Comparison of ENCODE assay signal across 8 cellular contexts in genomic region chr16:10871157-10871991, GRCh38. TPM values are rescaled to one million over a fixed set of nuclear protein-coding genes. Genes with fewer than 3 reads are reported as not detected.
DNase-seq lines count a peak whose midpoint lies in the region; ATAC-seq lines count a peak whose summit lies in the region.

No MANE protein-coding gene starts in this region.

- no peak overlapping the region for H4K91ac ChIP-seq in neuronal stem cell (ENCODE audit: low read depth, low read length, poor library complexity)

- ATAC-seq in GM18867 (IDR thresholded peaks at IDR 0.05; ENCODE audit: unreplicated experiment), result peak; percentile 60
- peak; percentile 52 for ATAC-seq in HG03439 (IDR thresholded peaks at IDR 0.05; ENCODE audit: unreplicated experiment)
- peak; percentile 86 for ATAC-seq in central memory CD8-positive, alpha-beta T cell (replicated peaks; ENCODE audit: extremely low read depth, poor library complexity, severe bottlenecking)

- no peak overlapping the region for H3K4me2 ChIP-seq in neuronal stem cell (ENCODE audit: insufficient read depth, low read length, poor library complexity, severe bottlenecking)

- H3K9me3 Mint-ChIP-seq in central memory CD8-positive, alpha-beta T cell, result no peaks in the 10 kb centered on the region

- H3K27me3 ChIP-seq in neuronal stem cell (ENCODE audit: control insufficient read depth in 3 of 3, insufficient read depth in 3 of 3, low read depth in 1 of 3, low read length in 3 of 3), result peaks cover 0 to 8% (median 0%) of the 10 kb centered on the region in 3 experiments

- no peaks in the 10 kb centered on the region for H3K4me1 ChIP-seq in neuronal stem cell (ENCODE audit: control insufficient read depth in 2 of 2, insufficient read depth in 1 of 2, low read depth in 1 of 2, low read length in 2 of 2)

- no peak overlapping the region for H2BK12ac ChIP-seq in neuronal stem cell (ENCODE audit: low read length)

- no peak overlapping the region for H3K4me3 ChIP-seq in neuronal stem cell (ENCODE audit: low read length in 2 of 2)

- H3K4me1 Mint-ChIP-seq in central memory CD8-positive, alpha-beta T cell, result peaks cover 78% of the 10 kb centered on the region

- H3K36me3 Mint-ChIP-seq in central memory CD8-positive, alpha-beta T cell (ENCODE audit: insufficient read depth), result peaks cover 6% of the 10 kb centered on the region

- no peaks in the 10 kb centered on the region for H3K9me3 ChIP-seq in neuronal stem cell (replicated peaks in 1 of 2; ENCODE audit: control insufficient read depth in 2 of 2, insufficient read depth in 1 of 2, low read depth in 1 of 2, low read length in 2 of 2)

- H3K9ac ChIP-seq in neuronal stem cell (ENCODE audit: low read depth, low read length, poor library complexity), result no peak overlapping the region

- H3K4ac ChIP-seq in neuronal stem cell (ENCODE audit: low read length), result no peak overlapping the region

- DNase-seq in AG08396 (ENCODE audit: low spot score) (peak; percentile 82), SKM-1 (lab: John Stamatoyannopoulos, UW; ENCODE audit: unreplicated experiment) (peak; percentile 25), neuronal stem cell (ENCODE audit: low spot score) (no peak), NCI-H187 treated with DMSO at 0.1 percent for 48 hours (lab: John Stamatoyannopoulos, UW) (no peak), NCI-H2081 (lab: John Stamatoyannopoulos, UW) (no peak)
- DNase-seq in central memory CD8-positive, alpha-beta T cell (ENCODE audit: low spot score in 2 of 2), result no peak

- peak overlapping the region; percentile 78 for H3K14ac ChIP-seq in neuronal stem cell (ENCODE audit: low read length)

- peak overlapping the region; percentile 73 for H3K27ac Mint-ChIP-seq in central memory CD8-positive, alpha-beta T cell (ENCODE audit: low read depth)

- H3K23ac ChIP-seq in neuronal stem cell (ENCODE audit: low read depth, low read length, poor library complexity), result peak overlapping the region; percentile 3

- WGBS in neuronal stem cell (ENCODE audit: extremely low coverage in 2 of 2, insufficient read length in 2 of 2, insufficient replicate concordance in 1 of 2), 2 donors, result no CpG with 5 or more reads among the region's 10 CpGs

- H3K27ac ChIP-seq in neuronal stem cell (replicated peaks; ENCODE audit: low read length), result no peak overlapping the region

- H3K4me3 Mint-ChIP-seq in central memory CD8-positive, alpha-beta T cell, result peak overlapping the region; percentile 33

- H3K36me3 ChIP-seq in neuronal stem cell (replicated peaks in 1 of 2; ENCODE audit: control insufficient read depth in 2 of 2, insufficient read depth in 2 of 2, low read length in 2 of 2), result no peaks in the 10 kb centered on the region

- H2AFZ ChIP-seq in neuronal stem cell (ENCODE audit: low read length), result no peak overlapping the region

- no peak overlapping the region for H2AK5ac ChIP-seq in neuronal stem cell (ENCODE audit: low read depth, low read length)

- H3K18ac ChIP-seq in neuronal stem cell (ENCODE audit: low read length), result no peak overlapping the region

- no peak overlapping the region for H2BK120ac ChIP-seq in neuronal stem cell (ENCODE audit: low read depth, low read length)

- H3K79me1 ChIP-seq in neuronal stem cell (ENCODE audit: low read depth, low read length), result no peaks in the 10 kb centered on the region

- H4K8ac ChIP-seq in neuronal stem cell (ENCODE audit: low read depth, low read length), result no peak overlapping the region

- H2BK5ac ChIP-seq in neuronal stem cell (ENCODE audit: low read length), result no peak overlapping the region

- H3K27me3 Mint-ChIP-seq in central memory CD8-positive, alpha-beta T cell, result no peaks in the 10 kb centered on the region

- no peak overlapping the region for H2BK15ac ChIP-seq in neuronal stem cell (ENCODE audit: low read length)

RNA-seq across cellular contexts. Expression of gene CIITA, which starts 5.6 kb away (rescaled TPM):
- polyA plus RNA-seq in neuronal stem cell (2013, experiment 1 of 2), result not detected
- polyA plus RNA-seq in neuronal stem cell (2013, experiment 2 of 2), result not detected

RNA-seq across cellular contexts. Expression of gene TVP23A, which starts 52.8 kb away (rescaled TPM):
- 4.9 TPM for polyA plus RNA-seq in neuronal stem cell (2013, experiment 1 of 2)
- 5.0 TPM for polyA plus RNA-seq in neuronal stem cell (2013, experiment 2 of 2)

Comparison
In these comparisons a context has a peak if more than half of its experiments do, and no peak if none do; other contexts are left out.
1. DNase-seq: peak in AG08396 (single experiment) and SKM-1 (single experiment); none in central memory CD8-positive, alpha-beta T cell (0 of 2), neuronal stem cell (single experiment), NCI-H187 treated with DMSO at 0.1 percent for 48 hours (single experiment) and NCI-H2081 (0 of 2).
2. Peak in every context shown above with its lines, with median percentiles within 50 percentile points of each other: ATAC-seq.